ENCODE assay signal across 8 cellular contexts in the genomic region with DNA sequence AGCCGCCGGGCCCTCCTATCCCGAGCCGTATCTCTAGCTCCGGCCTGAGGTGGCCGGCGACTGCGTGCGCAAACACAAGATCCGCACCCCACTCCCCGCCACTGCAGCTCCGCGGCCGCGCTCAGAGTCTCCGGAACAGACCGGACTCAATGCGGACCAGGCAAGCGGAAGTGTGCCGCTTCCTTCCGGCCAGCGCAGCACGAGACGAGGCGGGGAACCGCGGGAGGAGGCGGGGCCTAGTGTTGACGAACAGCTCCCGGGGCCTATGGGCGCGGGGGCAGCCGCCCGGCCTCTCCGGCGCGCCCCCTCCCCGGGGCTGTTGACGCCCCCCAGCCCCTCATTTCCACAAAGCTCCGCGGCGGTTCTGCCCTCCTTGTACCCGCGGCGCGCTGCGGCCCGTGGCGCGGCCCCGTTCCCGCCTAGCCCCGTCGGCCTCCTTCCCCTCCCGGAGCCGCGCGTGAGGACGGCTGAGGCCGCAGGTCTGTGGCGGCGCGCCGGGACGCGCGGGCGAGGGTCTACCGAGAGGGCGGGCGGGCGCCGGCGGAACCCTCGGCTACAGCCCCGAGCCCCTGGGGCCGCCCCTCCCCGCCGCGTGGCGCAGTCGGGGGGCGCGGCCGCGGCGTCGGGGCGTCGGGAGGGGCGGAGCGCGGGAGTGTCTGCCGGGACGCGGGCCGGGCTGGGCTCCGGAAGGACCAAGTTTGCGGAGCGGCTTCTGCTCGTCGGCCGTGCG. TPM values are rescaled to one million over a fixed set of nuclear protein-coding genes. Genes with fewer than 3 reads are reported as not detected.
DNase-seq lines count a peak whose midpoint lies in the region; ATAC-seq and TF ChIP-seq lines count a peak whose summit lies in the region.

A gene with protein sequence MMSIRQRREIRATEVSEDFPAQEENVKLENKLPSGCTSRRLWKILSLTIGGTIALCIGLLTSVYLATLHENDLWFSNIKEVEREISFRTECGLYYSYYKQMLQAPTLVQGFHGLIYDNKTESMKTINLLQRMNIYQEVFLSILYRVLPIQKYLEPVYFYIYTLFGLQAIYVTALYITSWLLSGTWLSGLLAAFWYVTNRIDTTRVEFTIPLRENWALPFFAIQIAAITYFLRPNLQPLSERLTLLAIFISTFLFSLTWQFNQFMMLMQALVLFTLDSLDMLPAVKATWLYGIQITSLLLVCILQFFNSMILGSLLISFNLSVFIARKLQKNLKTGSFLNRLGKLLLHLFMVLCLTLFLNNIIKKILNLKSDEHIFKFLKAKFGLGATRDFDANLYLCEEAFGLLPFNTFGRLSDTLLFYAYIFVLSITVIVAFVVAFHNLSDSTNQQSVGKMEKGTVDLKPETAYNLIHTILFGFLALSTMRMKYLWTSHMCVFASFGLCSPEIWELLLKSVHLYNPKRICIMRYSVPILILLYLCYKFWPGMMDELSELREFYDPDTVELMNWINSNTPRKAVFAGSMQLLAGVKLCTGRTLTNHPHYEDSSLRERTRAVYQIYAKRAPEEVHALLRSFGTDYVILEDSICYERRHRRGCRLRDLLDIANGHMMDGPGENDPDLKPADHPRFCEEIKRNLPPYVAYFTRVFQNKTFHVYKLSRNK (plus strand): TSS at position 340 of the 730 bp plus-strand sequence. CDS start 2,484 bp downstream, outside the sequence.

- POLR2A ChIA-PET in naive thymus-derived CD8-positive, alpha-beta T cell (lab: Charles Lee), result interaction anchor here (0.7 to 2.9 kb wide), 12 partner anchors 16 to 771 kb away, joined by 3 to 23 read pairs (median 6); a partner anchor contains a TSS

- peaks cover 22% of the 10 kb centered on the region for H3K4me1 ChIP-seq in GM23338 (ENCODE audit: insufficient read depth)

- peaks cover 30% of the 10 kb centered on the region for H3K79me2 ChIP-seq in GM23338 (replicated peaks; ENCODE audit: insufficient read depth)

- H4K20me1 ChIP-seq in GM23338 (replicated peaks; ENCODE audit: insufficient read depth), result peaks cover 11% of the 10 kb centered on the region; the same call in 1 of the 2 replicates

- H2AFZ ChIP-seq in GM23338, result peak within 1 kb of the TSS; percentile 63

- H3K4me3 Mint-ChIP-seq in GM23338, result peak within 1 kb of the TSS; percentile 89
- peak within 1 kb of the TSS; percentile 83 for H3K4me3 Mint-ChIP-seq in activated T-helper 2 cell treated with anti-CD3 and anti-CD28 coated beads, Interferon-gamma antibody, Interleukin-2, Interleukin-4, amounts not matched to agents 10 μg/mL and 5 μg/mL and 100 μg/mL, durations not matched to agents 14 hours and 24 hours and 36 hours (ENCODE audit: low read depth)
- peak within 1 kb of the TSS; percentile 79 to 94 (median 90) for H3K4me3 Mint-ChIP-seq in naive thymus-derived CD8-positive, alpha-beta T cell
- peak within 1 kb of the TSS; percentile 88 to 95 for H3K4me3 Mint-ChIP-seq in stimulated activated naive B cell treated with anti-CD40 and anti-IgM and Interleukin-4, amounts not matched to agents 10 μg/mL and 1 μg/mL and 100 μg/mL, for 72 hours

- DNase-seq in EL, result peak; percentile 92
- DNase-seq in GM23338 (ENCODE audit: low spot score), result peak; percentile 95
- DNase-seq in Kasumi-1 (lab: John Stamatoyannopoulos, UW), result peak; percentile 83 to 89
- peak; percentile 91 for DNase-seq in RPMI8226
- DNase-seq in activated T-helper 2 cell treated with anti-CD3 and anti-CD28 coated beads, Interferon-gamma antibody, Interleukin-2, Interleukin-4, amounts not matched to agents 10 μg/mL and 5 μg/mL and 100 μg/mL, durations not matched to agents 14 hours and 24 hours and 36 hours (ENCODE audit: low spot score), result peak; percentile 89
- peak; percentile 88 for DNase-seq in fibroblast of peridontal ligament (ENCODE audit: extremely low read depth)
- DNase-seq in naive thymus-derived CD8-positive, alpha-beta T cell, result peak; percentile 78 to 94 (median 84)
- DNase-seq in stimulated activated naive B cell treated with anti-CD40 and anti-IgM and Interleukin-4, amounts not matched to agents 10 μg/mL and 1 μg/mL and 100 μg/mL, for 72 hours, result peak; percentile 90

- peaks cover 25% of the 10 kb centered on the region for H3K36me3 ChIP-seq in GM23338 (ENCODE audit: insufficient read depth)

- intact Hi-C loops in activated T-helper 2 cell treated with anti-CD3 and anti-CD28 coated beads, Interferon-gamma antibody, Interleukin-2, Interleukin-4, amounts not matched to agents 10 μg/mL and 5 μg/mL and 100 μg/mL, durations not matched to agents 14 hours and 24 hours and 36 hours (cut with micrococcal nuclease), result loop anchor here (2.0 to 5.0 kb wide), 2 partner anchors 59 to 177 kb away; a partner anchor contains a TSS

- H3K9me2 ChIP-seq in GM23338 (ENCODE audit: insufficient read depth), result no peaks in the 10 kb centered on the region

- H3K27ac Mint-ChIP-seq in GM23338, result peak within 1 kb of the TSS; percentile 95
- H3K27ac Mint-ChIP-seq in activated T-helper 2 cell treated with anti-CD3 and anti-CD28 coated beads, Interferon-gamma antibody, Interleukin-2, Interleukin-4, amounts not matched to agents 10 μg/mL and 5 μg/mL and 100 μg/mL, durations not matched to agents 14 hours and 24 hours and 36 hours, result peak within 1 kb of the TSS; percentile 78
- peak within 1 kb of the TSS; percentile 57 to 94 (median 94) for H3K27ac Mint-ChIP-seq in naive thymus-derived CD8-positive, alpha-beta T cell
- H3K27ac Mint-ChIP-seq in stimulated activated naive B cell treated with anti-CD40 and anti-IgM and Interleukin-4, amounts not matched to agents 10 μg/mL and 1 μg/mL and 100 μg/mL, for 72 hours, result peak within 1 kb of the TSS; percentile 96

- H3K4me1 Mint-ChIP-seq in GM23338, result peaks cover 32% of the 10 kb centered on the region
- peaks cover 4% of the 10 kb centered on the region for H3K4me1 Mint-ChIP-seq in activated T-helper 2 cell treated with anti-CD3 and anti-CD28 coated beads, Interferon-gamma antibody, Interleukin-2, Interleukin-4, amounts not matched to agents 10 μg/mL and 5 μg/mL and 100 μg/mL, durations not matched to agents 14 hours and 24 hours and 36 hours (ENCODE audit: low read depth)
- H3K4me1 Mint-ChIP-seq in naive thymus-derived CD8-positive, alpha-beta T cell, result peaks cover 10 to 30% (median 27%) of the 10 kb centered on the region in 4 donors
- H3K4me1 Mint-ChIP-seq in stimulated activated naive B cell treated with anti-CD40 and anti-IgM and Interleukin-4, amounts not matched to agents 10 μg/mL and 1 μg/mL and 100 μg/mL, for 72 hours, result peaks cover 9 to 17% of the 10 kb centered on the region in 2 donors

- no peaks in the 10 kb centered on the region; the same call in 2 of the 3 replicates for H3K9me3 Mint-ChIP-seq in GM23338
- no peaks in the 10 kb centered on the region for H3K9me3 Mint-ChIP-seq in activated T-helper 2 cell treated with anti-CD3 and anti-CD28 coated beads, Interferon-gamma antibody, Interleukin-2, Interleukin-4, amounts not matched to agents 10 μg/mL and 5 μg/mL and 100 μg/mL, durations not matched to agents 14 hours and 24 hours and 36 hours
- H3K9me3 Mint-ChIP-seq in naive thymus-derived CD8-positive, alpha-beta T cell, result no peaks in the 10 kb centered on the region
- H3K9me3 Mint-ChIP-seq in stimulated activated naive B cell treated with anti-CD40 and anti-IgM and Interleukin-4, amounts not matched to agents 10 μg/mL and 1 μg/mL and 100 μg/mL, for 72 hours, result no peaks in the 10 kb centered on the region

- H3K27me3 Mint-ChIP-seq in GM23338 (ENCODE audit: insufficient read depth, low read depth, poor library complexity), result peaks cover 8% of the 10 kb centered on the region
- no peaks in the 10 kb centered on the region for H3K27me3 Mint-ChIP-seq in activated T-helper 2 cell treated with anti-CD3 and anti-CD28 coated beads, Interferon-gamma antibody, Interleukin-2, Interleukin-4, amounts not matched to agents 10 μg/mL and 5 μg/mL and 100 μg/mL, durations not matched to agents 14 hours and 24 hours and 36 hours (ENCODE audit: low read depth)
- H3K27me3 Mint-ChIP-seq in naive thymus-derived CD8-positive, alpha-beta T cell, result no peaks in the 10 kb centered on the region
- H3K27me3 Mint-ChIP-seq in stimulated activated naive B cell treated with anti-CD40 and anti-IgM and Interleukin-4, amounts not matched to agents 10 μg/mL and 1 μg/mL and 100 μg/mL, for 72 hours, result no peaks in the 10 kb centered on the region

- no peaks in the 10 kb centered on the region for H3K27me3 ChIP-seq in GM23338 (ENCODE audit: insufficient read depth)

- ATAC-seq in GM23338, result peak; percentile 88
- peak; percentile 87 to 89 for ATAC-seq in naive thymus-derived CD8-positive, alpha-beta T cell
- peak; percentile 97 to 98 for ATAC-seq in stimulated activated naive B cell treated with anti-CD40 and anti-IgM and Interleukin-4, amounts not matched to agents 10 μg/mL and 1 μg/mL and 100 μg/mL, for 72 hours (replicated peaks)

- peaks cover 33% of the 10 kb centered on the region for H3K36me3 Mint-ChIP-seq in GM23338 (ENCODE audit: low read depth)
- peaks cover 13% of the 10 kb centered on the region for H3K36me3 Mint-ChIP-seq in activated T-helper 2 cell treated with anti-CD3 and anti-CD28 coated beads, Interferon-gamma antibody, Interleukin-2, Interleukin-4, amounts not matched to agents 10 μg/mL and 5 μg/mL and 100 μg/mL, durations not matched to agents 14 hours and 24 hours and 36 hours (ENCODE audit: low read depth)
- peaks cover 0 to 18% (median 3%) of the 10 kb centered on the region in 3 donors for H3K36me3 Mint-ChIP-seq in naive thymus-derived CD8-positive, alpha-beta T cell
- H3K36me3 Mint-ChIP-seq in stimulated activated naive B cell treated with anti-CD40 and anti-IgM and Interleukin-4, amounts not matched to agents 10 μg/mL and 1 μg/mL and 100 μg/mL, for 72 hours, result peaks cover 7 to 19% of the 10 kb centered on the region in 2 donors

- peak within 1 kb of the TSS; percentile 99 for H3K4me2 ChIP-seq in GM23338

- no peak for TF ChIP-seq CTCF in GM23338 (conservative IDR thresholded peaks at IDR 0.05; ENCODE audit: low read depth in 2 of 2)

- H3K4me3 ChIP-seq in GM23338, result peak within 1 kb of the TSS; percentile 91

- peak within 1 kb of the TSS; percentile 98 for H3K27ac ChIP-seq in GM23338 (ENCODE audit: low read depth)

- H3F3A ChIP-seq in GM23338 (replicated peaks; ENCODE audit: low read depth), result peaks cover 10% of the 10 kb centered on the region

TF ChIP-seq in GM23338, 12 proteins besides CTCF, POLR2A, EP300 and RAD21 (continues in another document):
- TF ChIP-seq CREB1 (CRISPR knock-in tag; IDR thresholded peaks at IDR 0.05; ENCODE audit: low read depth) (0 out of 2 replicates have a peak, but pooled peaks have one; percentile 37), JUNB (IDR thresholded peaks at IDR 0.05; ENCODE audit: unreplicated experiment) (no peak), EZH2phosphoT487 (IDR thresholded peaks at IDR 0.05; ENCODE audit: unreplicated experiment) (no peak), ZNF114 (CRISPR knock-in tag; IDR thresholded peaks at IDR 0.05) (no peak), STAT1 (IDR thresholded peaks at IDR 0.05; ENCODE audit: unreplicated experiment) (no peak)

RNA-seq across cellular contexts. Expression of the gene that starts here (rescaled TPM):
- 43.3 and 46.6 TPM in 2 replicates for total RNA-seq in GM23338 (2014; rRNA removed; shearing (Covaris generic))
- polyA plus RNA-seq in GM23338 (2016; fragmentation: Nextera tagmentation; extraction: Ambion mirVana), result 9.4 and 13.5 TPM in 2 replicates
- 16.7 and 19.4 TPM in 2 replicates for total RNA-seq in activated T-helper 2 cell treated with anti-CD3 and anti-CD28 coated beads, Interferon-gamma antibody, Interleukin-2, Interleukin-4, amounts not matched to agents 10 μg/mL and 5 μg/mL and 100 μg/mL, durations not matched to agents 14 hours and 24 hours and 36 hours
- total RNA-seq in naive thymus-derived CD8-positive, alpha-beta T cell, result 10 to 100 TPM; 23.8 to 24.3 TPM
- polyA plus RNA-seq in naive thymus-derived CD8-positive, alpha-beta T cell, result 1 to 10 TPM; 2.5 to 4.3 (median 3.9) TPM

Comparison
In these comparisons a context has a peak if more than half of its experiments do, and no peak if none do; other contexts are left out.
1. Peak in every context shown above with its lines: DNase-seq, ATAC-seq, H3K4me3 ChIP-seq and H3K27ac ChIP-seq.